25 cellular contexts compared by ENCODE assay signal in the genomic region with DNA sequence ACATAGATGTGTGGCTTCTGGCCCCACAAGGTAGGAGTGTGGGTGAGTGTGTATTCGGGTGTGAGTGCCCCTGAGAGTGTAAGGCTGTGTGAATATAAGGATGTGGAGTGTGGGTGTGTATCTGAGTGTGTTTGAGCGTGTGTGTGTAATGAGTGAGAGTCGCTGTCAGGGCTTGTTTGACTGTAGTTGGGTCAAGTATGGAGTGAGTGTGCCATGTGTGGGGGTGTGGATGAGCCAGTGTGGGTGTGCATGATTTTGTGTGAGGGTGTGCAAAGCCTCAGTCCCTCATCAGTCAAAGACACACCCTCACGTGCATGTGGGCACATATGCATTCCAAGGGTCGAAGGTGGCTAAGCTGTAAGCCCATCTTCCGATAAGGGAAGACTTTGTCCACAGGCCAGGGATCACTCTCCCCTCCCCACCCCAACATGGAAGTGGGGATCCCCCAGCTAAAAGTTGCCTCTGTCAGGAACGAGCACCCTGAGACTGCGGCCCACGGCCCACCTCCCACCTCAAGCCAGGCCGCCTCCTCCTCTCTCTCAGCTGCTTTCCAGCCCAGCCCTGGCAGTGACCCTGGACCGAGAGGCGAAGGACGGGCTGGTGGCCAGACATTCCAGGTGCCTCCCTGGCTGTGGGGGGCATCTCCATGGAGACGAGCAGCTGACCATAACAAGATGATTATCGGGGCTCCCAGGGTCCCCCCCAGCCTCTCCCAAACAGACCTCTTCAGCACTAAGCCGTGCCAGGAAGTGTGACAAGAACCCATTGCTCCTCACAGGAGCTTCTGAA. TPM values are rescaled to one million over a fixed set of nuclear protein-coding genes. Genes with fewer than 3 reads are reported as not detected.
"Had no signal": no experiment of that assay in that cellular context is flagged by ENCODE, and none has a peak within 500 bp of the region (broad histone marks: within the 10 kb centered on the region; RNA-seq: fewer than 3 reads in every experiment).

No MANE protein-coding gene starts in this region.

- H3K27me3 Mint-ChIP-seq: activated CD4-positive, alpha-beta memory T cell treated with anti-CD3 and anti-CD28 coated beads, Interleukin-2, amount 10 ng/mL, durations not matched to agents 7 days and 5 days; activated CD4-positive, alpha-beta T cell treated with anti-CD3 and anti-CD28 coated beads for 36 hours had no signal

- H3K4me1 Mint-ChIP-seq: natural killer cell had no signal

- H3K4me3 ChIP-seq: heart right ventricle, left lung, lung, ovary, psoas muscle, right atrium auricular region, vagina had no signal

- H3K4me3 Mint-ChIP-seq: activated B cell treated with CpG ODN at 0.5 μM for 24 hours; activated CD4-positive, alpha-beta memory T cell treated with anti-CD3 and anti-CD28 coated beads, Interleukin-2, amount 10 ng/mL, durations not matched to agents 7 days and 5 days; activated CD4-positive, alpha-beta T cell treated with anti-CD3 and anti-CD28 coated beads for 36 hours; brain; mesothelial cell of epicardium; natural killer cell; stimulated activated naive B cell treated with anti-CD40 and anti-IgM and Interleukin-4, amounts not matched to agents 10 μg/mL and 1 μg/mL and 100 μg/mL, for 72 hours had no signal

- DNase-seq: activated B cell treated with CpG ODN at 0.5 μM for 24 hours; activated CD4-positive, alpha-beta memory T cell treated with anti-CD3 and anti-CD28 coated beads, Interleukin-2, amount 10 ng/mL, durations not matched to agents 7 days and 5 days; activated CD4-positive, alpha-beta T cell treated with anti-CD3 and anti-CD28 coated beads for 36 hours; activated effector memory CD4-positive, alpha-beta T cell treated with anti-CD3 and anti-CD28 coated beads, Interleukin-2, amount 50 U/mL, for 16 hours; activated naive CD4-positive, alpha-beta T cell treated with anti-CD3 and anti-CD28 coated beads, Interleukin-2, amount 50 U/mL, for 16 hours; effector CD4-positive, alpha-beta T cell; heart right ventricle; left lung; natural killer cell; ovary; psoas muscle; stimulated activated CD4-positive, alpha-beta T cell treated with anti-CD3 and anti-CD28 coated beads, Interleukin-2, amount 100 ng/mL, for 24 hours; stimulated activated naive B cell treated with anti-CD40 and anti-IgM and Interleukin-4, amounts not matched to agents 10 μg/mL and 1 μg/mL and 100 μg/mL, for 72 hours; trophoblast cell had no signal

- H3K36me3 Mint-ChIP-seq: brain; mesothelial cell of epicardium; natural killer cell; stimulated activated naive B cell treated with anti-CD40 and anti-IgM and Interleukin-4, amounts not matched to agents 10 μg/mL and 1 μg/mL and 100 μg/mL, for 72 hours had no signal

- H3K9me3 ChIP-seq: heart right ventricle, left lung, neutrophil, ovary, psoas muscle, right atrium auricular region, vagina had no signal

- H3K36me3 ChIP-seq: heart right ventricle, left lung, neutrophil, ovary, right atrium auricular region, vagina had no signal

- H3K4me1 ChIP-seq: left lung, psoas muscle had no signal

- H3K27me3 ChIP-seq: left lung, ovary, right atrium auricular region, vagina had no signal

- H3K27ac Mint-ChIP-seq: activated B cell treated with CpG ODN at 0.5 μM for 24 hours; activated CD4-positive, alpha-beta memory T cell treated with anti-CD3 and anti-CD28 coated beads, Interleukin-2, amount 10 ng/mL, durations not matched to agents 7 days and 5 days; activated CD4-positive, alpha-beta T cell treated with anti-CD3 and anti-CD28 coated beads for 36 hours; mesothelial cell of epicardium; natural killer cell; stimulated activated naive B cell treated with anti-CD40 and anti-IgM and Interleukin-4, amounts not matched to agents 10 μg/mL and 1 μg/mL and 100 μg/mL, for 72 hours had no signal

- FAIRE-seq: endometrium, keratinocyte had no signal

- H3K27ac ChIP-seq: heart right ventricle, left lung, neutrophil, ovary, psoas muscle, right atrium auricular region, vagina had no signal

- ATAC-seq: activated CD4-positive, alpha-beta T cell treated with anti-CD3 and anti-CD28 coated beads for 36 hours; heart right ventricle; left lung; psoas muscle; stimulated activated naive B cell treated with anti-CD40 and anti-IgM and Interleukin-4, amounts not matched to agents 10 μg/mL and 1 μg/mL and 100 μg/mL, for 72 hours had no signal

- H3K9me3 Mint-ChIP-seq: activated B cell treated with CpG ODN at 0.5 μM for 24 hours; activated CD4-positive, alpha-beta memory T cell treated with anti-CD3 and anti-CD28 coated beads, Interleukin-2, amount 10 ng/mL, durations not matched to agents 7 days and 5 days; mesothelial cell of epicardium; natural killer cell; stimulated activated naive B cell treated with anti-CD40 and anti-IgM and Interleukin-4, amounts not matched to agents 10 μg/mL and 1 μg/mL and 100 μg/mL, for 72 hours had no signal

RNA-seq across cellular contexts. Expression of a gene that starts 32.1 kb away (rescaled TPM):
- total RNA-seq: activated B cell treated with CpG ODN at 0.5 μM for 24 hours; activated CD4-positive, alpha-beta T cell treated with anti-CD3 and anti-CD28 coated beads for 36 hours; epithelial cell of proximal tubule; fibroblast of villous mesenchyme; natural killer cell; temporal lobe had no signal
- polyA plus RNA-seq: keratinocyte had no signal
